In genomic region chr1:103108525-103109150, GRCh38 we compare ENCODE assay signal across 8 cellular contexts. TPM values are rescaled to one million over a fixed set of nuclear protein-coding genes. Genes with fewer than 3 reads are reported as not detected.
DNase-seq lines count a peak whose midpoint lies in the region; ATAC-seq and TF ChIP-seq lines count a peak whose summit lies in the region.

No MANE protein-coding gene starts in this region.

- TF ChIP-seq EP300 in sigmoid colon (IDR thresholded peaks at IDR 0.05), result no peak

- TF ChIP-seq POLR2A in sigmoid colon (IDR thresholded peaks at IDR 0.05), result no peak

- peaks cover 0 to 31% (median 24%) of the 10 kb centered on the region in 4 donors for H3K4me1 ChIP-seq in sigmoid colon
- H3K4me1 ChIP-seq in MM.1S (ENCODE audit: low read length), result no peaks in the 10 kb centered on the region

- no peaks in the 10 kb centered on the region for H3K36me3 ChIP-seq in sigmoid colon
- no peaks in the 10 kb centered on the region for H3K36me3 ChIP-seq in MM.1S (replicated peaks; ENCODE audit: insufficient read depth, low read length)

- no peak overlapping the region for H2AFZ ChIP-seq in MM.1S (ENCODE audit: low read length)

- WGBS in sigmoid colon, 2 donors, result 9 to 12% methylated on average over 27 of the region's 27 CpGs

- no peaks in the 10 kb centered on the region for H3K9me2 ChIP-seq in MM.1S (replicated peaks; ENCODE audit: insufficient read depth, low read length)

- no peaks in the 10 kb centered on the region for H3F3A ChIP-seq in MM.1S (ENCODE audit: insufficient read depth, low read length)

- no peak overlapping the region for H3K27ac ChIP-seq in sigmoid colon
- H3K27ac ChIP-seq in MM.1S (ENCODE audit: low read length), result no peak overlapping the region

- TF ChIP-seq CTCF in sigmoid colon (IDR thresholded peaks at IDR 0.05), result no peak
- no peak for TF ChIP-seq CTCF in MM.1S (IDR thresholded peaks at IDR 0.05; ENCODE audit: low read length)

- no peaks in the 10 kb centered on the region for H4K20me1 ChIP-seq in MM.1S (ENCODE audit: insufficient read depth, low read length)

- no peak overlapping the region for H3K9ac ChIP-seq in MM.1S (ENCODE audit: low read length)

- ATAC-seq in HG02973 (IDR thresholded peaks at IDR 0.05; ENCODE audit: unreplicated experiment), result no peak
- ATAC-seq in HG03280 (IDR thresholded peaks at IDR 0.05; ENCODE audit: unreplicated experiment), result no peak

- H3K9me3 ChIP-seq in sigmoid colon (no peaks in the 10 kb centered on the region), MM.1S (replicated peaks; ENCODE audit: insufficient read depth, low read length) (no peaks in the 10 kb centered on the region)

- H3K27me3 ChIP-seq in sigmoid colon (no peaks in the 10 kb centered on the region), MM.1S (replicated peaks; ENCODE audit: insufficient read depth, low read length) (no peaks in the 10 kb centered on the region)

- intact Hi-C loops in sigmoid colon (cut with DNase I), result loop anchor here (5.0 kb wide), 1 partner anchor 399 kb away; no protein-coding TSS in a partner anchor

- H3K79me2 ChIP-seq in MM.1S (ENCODE audit: low read length), result no peaks in the 10 kb centered on the region

- no peak overlapping the region for H3K4me2 ChIP-seq in MM.1S (ENCODE audit: low read depth, low read length)

- peak overlapping the region; percentile 16 to 49 (median 42) for H3K4me3 ChIP-seq in sigmoid colon
- H3K4me3 ChIP-seq in MM.1S (ENCODE audit: low read length), result no peak overlapping the region

- DNase-seq in GM03348 (ENCODE audit: low spot score), result peak; percentile 59
- peak; percentile 87 for DNase-seq in cerebellar cortex (ENCODE audit: low spot score)
- DNase-seq in iPS-NIHi7 (ENCODE audit: extremely low spot score), result peak; percentile 82
- peak; percentile 61 for DNase-seq in sigmoid colon
- no peak for DNase-seq in MM.1S
- DNase-seq in SHP77 (lab: John Stamatoyannopoulos, UW), result no peak

RNA-seq across cellular contexts. Expression of gene COL11A1, which starts 0.3 kb away (rescaled TPM):
- total RNA-seq in sigmoid colon, result 1 to 10 TPM in 2 of 4 donors, under 1 TPM in 2; 0.36 to 1.4 (median 1.1) TPM
- polyA plus RNA-seq in sigmoid colon, result under 1 TPM in 1 of 3 donors, not detected in 2; 0.38 TPM

Comparison
In these comparisons a context has a peak if more than half of its experiments do, and no peak if none do; other contexts are left out.
1. DNase-seq: peak in GM03348 (single experiment), cerebellar cortex (single experiment), iPS-NIHi7 (single experiment) and sigmoid colon (single experiment); none in MM.1S (single experiment) and SHP77 (0 of 2).